Comparison of ENCODE assay signal across 11 cellular contexts in the genomic region with DNA sequence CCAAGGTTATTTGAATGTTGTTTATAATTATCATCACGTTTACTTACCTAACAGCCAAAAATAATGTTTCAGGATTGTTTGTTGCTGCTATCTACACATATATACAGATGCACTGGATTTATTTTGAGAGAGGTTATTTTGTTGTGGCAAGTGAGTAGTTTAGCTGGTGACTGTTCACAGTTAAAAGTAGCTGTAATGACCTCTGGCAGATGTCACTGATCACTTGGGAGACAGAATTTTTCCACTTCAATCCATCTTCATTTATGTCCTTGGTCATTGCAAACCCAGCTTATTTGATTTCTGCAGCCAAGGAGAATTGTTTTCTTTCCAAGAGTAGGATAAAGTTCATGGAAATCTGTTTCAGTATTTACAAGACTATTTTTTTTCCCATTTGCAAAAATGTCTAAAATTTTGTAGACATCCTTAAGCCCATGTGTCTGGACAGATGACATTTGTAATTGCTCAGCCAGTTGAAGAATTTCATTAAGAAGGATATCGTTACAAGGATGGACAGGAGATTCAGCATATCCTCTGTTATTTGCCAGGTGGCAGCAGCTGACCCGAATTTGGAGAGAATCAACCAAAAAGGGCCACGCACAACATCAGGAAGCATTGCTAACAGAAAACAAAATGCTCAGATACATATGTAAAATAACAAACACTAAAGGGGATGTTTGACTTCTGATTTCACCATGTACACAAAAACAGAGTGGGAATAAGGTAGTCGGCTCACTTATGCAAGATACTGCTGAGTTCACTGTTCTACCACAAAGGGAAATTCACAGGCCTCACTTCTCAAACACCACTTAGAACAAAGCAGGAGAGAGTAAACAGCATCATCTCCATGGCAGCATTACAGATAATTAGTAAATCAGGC.
DNase-seq lines count a peak whose midpoint lies in the region; ATAC-seq and TF ChIP-seq lines count a peak whose summit lies in the region.
"Had no signal": no experiment of that assay in that cellular context is flagged by ENCODE, and none has a peak within 500 bp of the region (broad histone marks: within the 10 kb centered on the region; RNA-seq: fewer than 3 reads in every experiment).

No MANE protein-coding gene starts in this region.

- no peaks in the 10 kb centered on the region for H3K27me3 Mint-ChIP-seq in activated T-helper 1 cell treated with anti-CD3 and anti-CD28 coated beads, Interleukin-12 subunit alpha, Interleukin-12 subunit beta, Interleukin-2, Interleukin-4 antibody, amounts not matched to agents 30 ng/mL and 10 ng/mL and 1 ng/mL, durations not matched to agents 14 hours and 24 hours and 36 hours (ENCODE audit: insufficient read depth)

- no peaks in the 10 kb centered on the region for H3K27me3 ChIP-seq in lower lobe of right lung (ENCODE audit: low read depth)
- H3K27me3 ChIP-seq in psoas muscle (ENCODE audit: insufficient read depth in 3 of 3, low read length in 2 of 3): no peaks in the 10 kb centered on the region
- H3K27me3 ChIP-seq in smooth muscle cell (ENCODE audit: low read depth): no peaks in the 10 kb centered on the region
- H3K27me3 ChIP-seq: adrenal gland had no signal

- H3K27ac Mint-ChIP-seq in activated T-helper 1 cell treated with anti-CD3 and anti-CD28 coated beads, Interleukin-12 subunit alpha, Interleukin-12 subunit beta, Interleukin-2, Interleukin-4 antibody, amounts not matched to agents 30 ng/mL and 10 ng/mL and 1 ng/mL, durations not matched to agents 14 hours and 24 hours and 36 hours: peak overlapping the region; percentile 82

- H3K4me3 ChIP-seq in lower lobe of right lung (no peak overlapping the region), psoas muscle (no peak overlapping the region), smooth muscle cell (no peak overlapping the region)
- H3K4me3 ChIP-seq: adrenal gland had no signal

- no peak overlapping the region for H2AFZ ChIP-seq in smooth muscle cell (ENCODE audit: low read depth)

- H4K20me1 ChIP-seq in smooth muscle cell (ENCODE audit: low read depth): no peaks in the 10 kb centered on the region

- WGBS in psoas muscle, 3 donors: 20 to 32% (median 24%) methylated on average over 5 of the region's 5 CpGs
- 78% methylated on average over 5 of the region's 5 CpGs for WGBS in smooth muscle cell (ENCODE audit: low lambda C conversion rate)

- DNase-seq in DMS53 treated with DMSO at 0.1 percent for 48 hours (lab: John Stamatoyannopoulos, UW; ENCODE audit: unreplicated experiment): peak; percentile 23
- peak; percentile 52 for DNase-seq in NCI-H2029 (lab: John Stamatoyannopoulos, UW)
- DNase-seq in activated T-helper 1 cell treated with anti-CD3 and anti-CD28 coated beads, Interleukin-12 subunit alpha, Interleukin-12 subunit beta, Interleukin-2, Interleukin-4 antibody, amounts not matched to agents 30 ng/mL and 10 ng/mL and 1 ng/mL, durations not matched to agents 14 hours and 24 hours and 36 hours (ENCODE audit: low spot score): peak; percentile 27
- no peak for DNase-seq in lower lobe of right lung
- no peak for DNase-seq in psoas muscle
- no peak for DNase-seq in smooth muscle cell (lab: John Stamatoyannopoulos, UW; ENCODE audit: unreplicated experiment)
- DNase-seq in HCEC 1CT: no peak
- DNase-seq: adrenal gland, PC-3 had no signal

- peaks cover 5% of the 10 kb centered on the region for H3K4me1 ChIP-seq in lower lobe of right lung
- no peaks in the 10 kb centered on the region for H3K4me1 ChIP-seq in psoas muscle
- no peaks in the 10 kb centered on the region for H3K4me1 ChIP-seq in smooth muscle cell (ENCODE audit: low read depth)

- TF ChIP-seq CTCF in lower lobe of right lung (IDR thresholded peaks at IDR 0.05) (no peak), psoas muscle (IDR thresholded peaks at IDR 0.05) (no peak), smooth muscle cell (IDR thresholded peaks at IDR 0.05; ENCODE audit: borderline replicate concordance, insufficient read depth, poor library complexity, severe bottlenecking) (no peak)

- H3K27ac ChIP-seq in lower lobe of right lung: no peak overlapping the region
- H3K27ac ChIP-seq in psoas muscle: no peak overlapping the region
- H3K27ac ChIP-seq in smooth muscle cell (ENCODE audit: low read depth): no peak overlapping the region
- H3K27ac ChIP-seq: adrenal gland had no signal

- peaks cover 58% of the 10 kb centered on the region for H3K4me1 Mint-ChIP-seq in activated T-helper 1 cell treated with anti-CD3 and anti-CD28 coated beads, Interleukin-12 subunit alpha, Interleukin-12 subunit beta, Interleukin-2, Interleukin-4 antibody, amounts not matched to agents 30 ng/mL and 10 ng/mL and 1 ng/mL, durations not matched to agents 14 hours and 24 hours and 36 hours (ENCODE audit: low read depth)
- H3K4me1 Mint-ChIP-seq: neural crest cell had no signal

- no peaks in the 10 kb centered on the region for H3F3A ChIP-seq in smooth muscle cell (ENCODE audit: low read depth)

- peak overlapping the region; percentile 24 for H3K4me3 Mint-ChIP-seq in activated T-helper 1 cell treated with anti-CD3 and anti-CD28 coated beads, Interleukin-12 subunit alpha, Interleukin-12 subunit beta, Interleukin-2, Interleukin-4 antibody, amounts not matched to agents 30 ng/mL and 10 ng/mL and 1 ng/mL, durations not matched to agents 14 hours and 24 hours and 36 hours
- H3K4me3 Mint-ChIP-seq: neural crest cell had no signal

- intact Hi-C loops in activated T-helper 1 cell treated with anti-CD3 and anti-CD28 coated beads, Interleukin-12 subunit alpha, Interleukin-12 subunit beta, Interleukin-2, Interleukin-4 antibody, amounts not matched to agents 30 ng/mL and 10 ng/mL and 1 ng/mL, durations not matched to agents 14 hours and 24 hours and 36 hours (cut with micrococcal nuclease): loop anchor here (1.0 kb wide), 5 partner anchors 12 to 74 kb away; no protein-coding TSS in a partner anchor
- intact Hi-C loops in lower lobe of right lung (cut with DNase I) (no loop called here), psoas muscle (cut with DNase I) (no loop called here)

- H3K9me3 ChIP-seq in lower lobe of right lung (no peaks in the 10 kb centered on the region), psoas muscle (no peaks in the 10 kb centered on the region), smooth muscle cell (replicated peaks; ENCODE audit: low read depth) (no peaks in the 10 kb centered on the region)
- H3K9me3 ChIP-seq: adrenal gland had no signal

- no peaks in the 10 kb centered on the region for H3K9me3 Mint-ChIP-seq in activated T-helper 1 cell treated with anti-CD3 and anti-CD28 coated beads, Interleukin-12 subunit alpha, Interleukin-12 subunit beta, Interleukin-2, Interleukin-4 antibody, amounts not matched to agents 30 ng/mL and 10 ng/mL and 1 ng/mL, durations not matched to agents 14 hours and 24 hours and 36 hours
- H3K9me3 Mint-ChIP-seq: neural crest cell had no signal

- H3K4me2 ChIP-seq in smooth muscle cell: no peak overlapping the region

- H3K79me2 ChIP-seq in smooth muscle cell (ENCODE audit: low read depth): no peaks in the 10 kb centered on the region

- ATAC-seq in lower lobe of right lung (peak; percentile 44 to 49), psoas muscle (no peak), GM21825 (IDR thresholded peaks at IDR 0.05; ENCODE audit: unreplicated experiment) (no peak)
- ATAC-seq: PC-3 had no signal

- H3K9ac ChIP-seq in smooth muscle cell (ENCODE audit: low read depth): no peak overlapping the region

- H3K36me3 Mint-ChIP-seq in activated T-helper 1 cell treated with anti-CD3 and anti-CD28 coated beads, Interleukin-12 subunit alpha, Interleukin-12 subunit beta, Interleukin-2, Interleukin-4 antibody, amounts not matched to agents 30 ng/mL and 10 ng/mL and 1 ng/mL, durations not matched to agents 14 hours and 24 hours and 36 hours (ENCODE audit: low read depth): peaks cover 43% of the 10 kb centered on the region

- H3K36me3 ChIP-seq in lower lobe of right lung (peaks cover 7% of the 10 kb centered on the region), psoas muscle (ENCODE audit: insufficient read depth in 1 of 2, low read depth in 1 of 2) (no peaks in the 10 kb centered on the region), smooth muscle cell (ENCODE audit: low read depth) (no peaks in the 10 kb centered on the region)
- H3K36me3 ChIP-seq: adrenal gland had no signal

Comparison
In these comparisons a context has a peak if more than half of its experiments do, and no peak if none do; other contexts are left out.
1. DNase-seq: peak in DMS53 treated with DMSO at 0.1 percent for 48 hours (single experiment), NCI-H2029 (single experiment) and activated T-helper 1 cell treated with anti-CD3 and anti-CD28 coated beads, Interleukin-12 subunit alpha, Interleukin-12 subunit beta, Interleukin-2, Interleukin-4 antibody, amounts not matched to agents 30 ng/mL and 10 ng/mL and 1 ng/mL, durations not matched to agents 14 hours and 24 hours and 36 hours (single experiment); none in lower lobe of right lung (single experiment), psoas muscle (0 of 2), smooth muscle cell (single experiment) and HCEC 1CT (single experiment).
2. ATAC-seq: peak in lower lobe of right lung (2 of 2); none in psoas muscle (0 of 4) and GM21825 (single experiment).